In genomic region chr21:44449473-44450363, GRCh38 we compare ENCODE assay signal across 13 cellular contexts. TPM values are rescaled to one million over a fixed set of nuclear protein-coding genes. Genes with fewer than 3 reads are reported as not detected.
DNase-seq lines count a peak whose midpoint lies in the region; ATAC-seq and FAIRE-seq lines count a peak whose summit lies in the region.
"Had no signal": no experiment of that assay in that cellular context is flagged by ENCODE, and none has a peak within 500 bp of the region (broad histone marks: within the 10 kb centered on the region; RNA-seq: fewer than 3 reads in every experiment).

No MANE protein-coding gene starts in this region.

- peak; percentile 18 for DNase-seq in activated T-cell treated with anti-CD3 and anti-CD28 coated beads, Interleukin-2, amount 50 U/mL, for 24 hours
- no peak for DNase-seq in activated T-cell treated with anti-CD3 and anti-CD28 coated beads, Interleukin-2, amount 50 U/mL, for 4 hours
- DNase-seq in RPMI8226 (peak; percentile 61), left kidney (ENCODE audit: low read depth, low spot score) (peak; percentile 20), NCI-H2029 (lab: John Stamatoyannopoulos, UW) (no peak), urothelium cell line (ENCODE audit: low spot score) (no peak)
- DNase-seq in stimulated activated effector memory CD8-positive, alpha-beta T cell treated with anti-CD3 and anti-CD28 coated beads, Interleukin-12 subunit alpha, Interleukin-12 subunit beta, amount 100 ng/mL, for 72 hours (ENCODE audit: low spot score in 2 of 2) = no peak
- DNase-seq: activated naive CD4-positive, alpha-beta T cell treated with Interleukin-2 at 50 U/mL for 16 hours; NCI-H1105; NCI-H2171 treated with DMSO at 0.1 percent for 48 hours; SW 1271 had no signal

- H3K9me3 Mint-ChIP-seq in activated T-cell treated with anti-CD3 and anti-CD28 coated beads, Interleukin-2, amount 50 U/mL, for 24 hours = peaks cover 3% of the 10 kb centered on the region
- H3K9me3 Mint-ChIP-seq in activated T-cell treated with anti-CD3 and anti-CD28 coated beads, Interleukin-2, amount 50 U/mL, for 4 hours = no peaks in the 10 kb centered on the region
- peaks cover 7% of the 10 kb centered on the region for H3K9me3 Mint-ChIP-seq in stimulated activated effector memory CD8-positive, alpha-beta T cell treated with anti-CD3 and anti-CD28 coated beads, Interleukin-12 subunit alpha, Interleukin-12 subunit beta, amount 100 ng/mL, for 72 hours

- no peak overlapping the region for H3K27ac Mint-ChIP-seq in activated T-cell treated with anti-CD3 and anti-CD28 coated beads, Interleukin-2, amount 50 U/mL, for 24 hours
- no peak overlapping the region for H3K27ac Mint-ChIP-seq in stimulated activated effector memory CD8-positive, alpha-beta T cell treated with anti-CD3 and anti-CD28 coated beads, Interleukin-12 subunit alpha, Interleukin-12 subunit beta, amount 100 ng/mL, for 72 hours

- no peak for ATAC-seq in activated T-cell treated with anti-CD3 and anti-CD28 coated beads, Interleukin-2, amount 50 U/mL, for 4 hours
- ATAC-seq in stimulated activated effector memory CD8-positive, alpha-beta T cell treated with anti-CD3 and anti-CD28 coated beads, Interleukin-12 subunit alpha, Interleukin-12 subunit beta, amount 100 ng/mL, for 72 hours = peak; percentile 26
- no peak for ATAC-seq in HG03442 (IDR thresholded peaks at IDR 0.05; ENCODE audit: unreplicated experiment)

- H3K4me1 Mint-ChIP-seq in activated T-cell treated with anti-CD3 and anti-CD28 coated beads, Interleukin-2, amount 50 U/mL, for 24 hours (ENCODE audit: low read depth) = peaks cover 2% of the 10 kb centered on the region
- H3K4me1 Mint-ChIP-seq in activated T-cell treated with anti-CD3 and anti-CD28 coated beads, Interleukin-2, amount 50 U/mL, for 4 hours (ENCODE audit: low read depth) = peaks cover 3% of the 10 kb centered on the region
- peaks cover 7% of the 10 kb centered on the region for H3K4me1 Mint-ChIP-seq in stimulated activated effector memory CD8-positive, alpha-beta T cell treated with anti-CD3 and anti-CD28 coated beads, Interleukin-12 subunit alpha, Interleukin-12 subunit beta, amount 100 ng/mL, for 72 hours

- peaks cover 13% of the 10 kb centered on the region for H3K27me3 Mint-ChIP-seq in activated T-cell treated with anti-CD3 and anti-CD28 coated beads, Interleukin-2, amount 50 U/mL, for 24 hours
- peaks cover 19% of the 10 kb centered on the region for H3K27me3 Mint-ChIP-seq in activated T-cell treated with anti-CD3 and anti-CD28 coated beads, Interleukin-2, amount 50 U/mL, for 4 hours (ENCODE audit: low read depth)

- no peak for FAIRE-seq in urothelium cell line (lab: Jason Lieb, UNC)
- FAIRE-seq: keratinocyte had no signal

- no peaks in the 10 kb centered on the region for H3K36me3 Mint-ChIP-seq in activated T-cell treated with anti-CD3 and anti-CD28 coated beads, Interleukin-2, amount 50 U/mL, for 24 hours (ENCODE audit: low read depth)
- no peaks in the 10 kb centered on the region for H3K36me3 Mint-ChIP-seq in activated T-cell treated with anti-CD3 and anti-CD28 coated beads, Interleukin-2, amount 50 U/mL, for 4 hours (ENCODE audit: insufficient read depth)
- H3K36me3 Mint-ChIP-seq in stimulated activated effector memory CD8-positive, alpha-beta T cell treated with anti-CD3 and anti-CD28 coated beads, Interleukin-12 subunit alpha, Interleukin-12 subunit beta, amount 100 ng/mL, for 72 hours = no peaks in the 10 kb centered on the region

- no peak overlapping the region for H3K4me3 Mint-ChIP-seq in activated T-cell treated with anti-CD3 and anti-CD28 coated beads, Interleukin-2, amount 50 U/mL, for 24 hours
- H3K4me3 Mint-ChIP-seq in activated T-cell treated with anti-CD3 and anti-CD28 coated beads, Interleukin-2, amount 50 U/mL, for 4 hours = no peak overlapping the region
- no peak overlapping the region for H3K4me3 Mint-ChIP-seq in stimulated activated effector memory CD8-positive, alpha-beta T cell treated with anti-CD3 and anti-CD28 coated beads, Interleukin-12 subunit alpha, Interleukin-12 subunit beta, amount 100 ng/mL, for 72 hours

RNA-seq across cellular contexts. Expression of gene LRRC3, which starts 5.6 kb away (rescaled TPM):
- under 1 TPM; 0.24 to 0.57 (median 0.35) TPM for total RNA-seq in activated T-cell treated with anti-CD3 and anti-CD28 coated beads, Interleukin-2, amount 50 U/mL, for 4 hours

Comparison
In these comparisons a context has a peak if more than half of its experiments do, and no peak if none do; other contexts are left out.
1. DNase-seq: peak in activated T-cell treated with anti-CD3 and anti-CD28 coated beads, Interleukin-2, amount 50 U/mL, for 24 hours (single experiment), RPMI8226 (single experiment) and left kidney (single experiment); none in activated T-cell treated with anti-CD3 and anti-CD28 coated beads, Interleukin-2, amount 50 U/mL, for 4 hours (single experiment), stimulated activated effector memory CD8-positive, alpha-beta T cell treated with anti-CD3 and anti-CD28 coated beads, Interleukin-12 subunit alpha, Interleukin-12 subunit beta, amount 100 ng/mL, for 72 hours (0 of 2), NCI-H2029 (single experiment) and urothelium cell line (single experiment).